ENCODE assay signal across 8 cellular contexts in genomic region chr2:98569197-98569793, GRCh38. TPM values are rescaled to one million over a fixed set of nuclear protein-coding genes. Genes with fewer than 3 reads are reported as not detected.
DNase-seq lines count a peak whose midpoint lies in the region; ATAC-seq and TF ChIP-seq lines count a peak whose summit lies in the region.

No MANE protein-coding gene starts in this region.

- no peaks in the 10 kb centered on the region for H3K9me3 Mint-ChIP-seq in activated T-cell treated with anti-CD3 and anti-CD28 coated beads, Interleukin-2, amount 50 U/mL, for 24 hours

- no peak overlapping the region for H3K4me3 ChIP-seq in fibroblast of the aortic adventitia (ENCODE audit: low read depth, low read length)
- no peak overlapping the region for H3K4me3 ChIP-seq in psoas muscle

- DNase-seq in NOMO-1 treated with DMSO at 0.1 percent for 48 hours (lab: John Stamatoyannopoulos, UW; ENCODE audit: unreplicated experiment) (peak; percentile 11), NOMO-1 treated with dmso at 0.1 percent for 144 hours (lab: John Stamatoyannopoulos, UW; ENCODE audit: unreplicated experiment) (no peak), NCI-H69 (lab: John Stamatoyannopoulos, UW) (peak; percentile 34), fibroblast of the aortic adventitia (ENCODE audit: low read depth) (peak; percentile 6), psoas muscle (peak in 1 of 2 donors; percentile 39)
- DNase-seq in activated T-cell treated with anti-CD3 and anti-CD28 coated beads, Interleukin-2, amount 50 U/mL, for 24 hours, result peak; percentile 84

- peak overlapping the region; percentile 76 for H3K27ac Mint-ChIP-seq in activated T-cell treated with anti-CD3 and anti-CD28 coated beads, Interleukin-2, amount 50 U/mL, for 24 hours

- H3K36me3 ChIP-seq in psoas muscle (ENCODE audit: insufficient read depth in 1 of 2, low read depth in 1 of 2), result peaks cover 2 to 89% of the 10 kb centered on the region in 2 donors

- no peak overlapping the region for H3K27ac ChIP-seq in psoas muscle

- H3K36me3 Mint-ChIP-seq in activated T-cell treated with anti-CD3 and anti-CD28 coated beads, Interleukin-2, amount 50 U/mL, for 24 hours (ENCODE audit: low read depth), result peaks cover 90% of the 10 kb centered on the region

- WGBS in psoas muscle, 3 donors, result 68 to 73% (median 71%) methylated on average over 19 of the region's 19 CpGs

- H3K4me3 Mint-ChIP-seq in activated T-cell treated with anti-CD3 and anti-CD28 coated beads, Interleukin-2, amount 50 U/mL, for 24 hours, result no peak overlapping the region

- intact Hi-C loops in psoas muscle (cut with DNase I), result loop anchor here in 1 of 2 donors (5.0 kb wide), 1 partner anchor 33 kb away; no protein-coding TSS in a partner anchor

- H3K9me3 ChIP-seq in psoas muscle, result no peaks in the 10 kb centered on the region

- H3K27me3 ChIP-seq in psoas muscle (ENCODE audit: insufficient read depth in 3 of 3, low read length in 2 of 3), result no peaks in the 10 kb centered on the region

- ATAC-seq in psoas muscle, result peak in 3 of 4 donors; percentile 44 to 63 (median 56)
- ATAC-seq in GM18498 (IDR thresholded peaks at IDR 0.05; ENCODE audit: unreplicated experiment), result no peak
- ATAC-seq in HG03460 (IDR thresholded peaks at IDR 0.05; ENCODE audit: unreplicated experiment), result no peak

- TF ChIP-seq CTCF in fibroblast of the aortic adventitia (IDR thresholded peaks at IDR 0.05; ENCODE audit: insufficient read depth, low read length), result peak; percentile 89
- peak; percentile 75 for TF ChIP-seq CTCF in psoas muscle (IDR thresholded peaks at IDR 0.05)

- H3K27me3 Mint-ChIP-seq in activated T-cell treated with anti-CD3 and anti-CD28 coated beads, Interleukin-2, amount 50 U/mL, for 24 hours, result no peaks in the 10 kb centered on the region

- H3K4me1 ChIP-seq in psoas muscle, result no peaks in the 10 kb centered on the region

- H3K4me1 Mint-ChIP-seq in activated T-cell treated with anti-CD3 and anti-CD28 coated beads, Interleukin-2, amount 50 U/mL, for 24 hours (ENCODE audit: low read depth), result no peaks in the 10 kb centered on the region

RNA-seq across cellular contexts. Expression of gene COA5, which starts 39.0 kb away (rescaled TPM):
- total RNA-seq in fibroblast of the aortic adventitia (ENCODE audit: low replicate concordance) (15.0 and 22.6 TPM in 2 replicates), psoas muscle (10 to 100 TPM; 22.5 to 37.5 (median 29.2) TPM)
- 10 to 100 TPM; 26.3 to 58.5 (median 35.2) TPM for polyA plus RNA-seq in psoas muscle

RNA-seq across cellular contexts. Expression of gene UNC50, which starts 39.1 kb away (rescaled TPM):
- total RNA-seq in fibroblast of the aortic adventitia (ENCODE audit: low replicate concordance) (42.8 and 49.6 TPM in 2 replicates), psoas muscle (10 to 100 TPM; 19.9 to 35.1 (median 22.4) TPM)
- 10 to 100 TPM; 26.6 to 48.5 (median 37.3) TPM for polyA plus RNA-seq in psoas muscle

Comparison
In these comparisons a context has a peak if more than half of its experiments do, and no peak if none do; other contexts are left out.
1. ATAC-seq: peak in psoas muscle (3 of 4); none in GM18498 (single experiment) and HG03460 (single experiment).